ENCODE assay signal across 19 cellular contexts in genomic region chr4:6008092-6008551, GRCh38. TPM values are rescaled to one million over a fixed set of nuclear protein-coding genes. Genes with fewer than 3 reads are reported as not detected.
DNase-seq lines count a peak whose midpoint lies in the region; TF ChIP-seq lines count a peak whose summit lies in the region.
"Had no signal": no experiment of that assay in that cellular context is flagged by ENCODE, and none has a peak within 500 bp of the region (broad histone marks: within the 10 kb centered on the region; RNA-seq: fewer than 3 reads in every experiment).

No MANE protein-coding gene starts in this region.

- no peak overlapping the region for H3K27ac Mint-ChIP-seq in glutamatergic neuron (ENCODE audit: unreplicated experiment)
- H3K27ac Mint-ChIP-seq: activated CD4-positive, alpha-beta T cell treated with anti-CD3 and anti-CD28 coated beads, Interleukin-2, amount 10 ng/mL, durations not matched to agents 7 days and 5 days; dendritic cell treated with granulocyte-macrophage colony-stimulating factor and Interleukin-4, amounts not matched to agents 40 ng/mL and 50 ng/mL, for 4 days had no signal

- peaks cover 3% of the 10 kb centered on the region; the same call in 1 of the 2 replicates for H3K4me1 ChIP-seq in HUES48 (ENCODE audit: control insufficient read depth, insufficient read depth, low read length)
- no peaks in the 10 kb centered on the region for H3K4me1 ChIP-seq in osteoblast (ENCODE audit: insufficient read depth, low read length)
- H3K4me1 ChIP-seq: breast epithelium, pancreas, SJCRH30 had no signal

- no peak overlapping the region for H3K27ac ChIP-seq in HUES48 (ENCODE audit: low read depth, low read length)
- H3K27ac ChIP-seq in osteoblast (ENCODE audit: low read depth, low read length) = no peak overlapping the region
- H3K27ac ChIP-seq in RWPE1 = no peak overlapping the region
- H3K27ac ChIP-seq: breast epithelium, esophagus muscularis mucosa, pancreas, SJCRH30, thyroid gland had no signal

- CTCF ChIA-PET in RWPE1 (lab: Yijun Ruan, JAX) = no interaction called here

- peaks cover 5% of the 10 kb centered on the region for H3K9me3 Mint-ChIP-seq in glutamatergic neuron (ENCODE audit: unreplicated experiment)
- H3K9me3 Mint-ChIP-seq: activated CD4-positive, alpha-beta T cell treated with anti-CD3 and anti-CD28 coated beads, Interleukin-2, amount 10 ng/mL, durations not matched to agents 7 days and 5 days; dendritic cell treated with granulocyte-macrophage colony-stimulating factor and Interleukin-4, amounts not matched to agents 40 ng/mL and 50 ng/mL, for 4 days had no signal

- no peak for TF ChIP-seq CTCF in glutamatergic neuron (IDR thresholded peaks at IDR 0.05; ENCODE audit: partially characterized antibody, unreplicated experiment)
- no peak for TF ChIP-seq CTCF in osteoblast (IDR thresholded peaks at IDR 0.05; ENCODE audit: extremely low read depth, low read depth, low read length)
- no peak for TF ChIP-seq CTCF in GM20000 (IDR thresholded peaks at IDR 0.05; ENCODE audit: extremely low read depth, missing control alignments)
- TF ChIP-seq CTCF in RWPE1 (conservative IDR thresholded peaks at IDR 0.05; ENCODE audit: low read depth) = no peak

- peak overlapping the region; percentile 5; the same call in 1 of the 2 replicates for H3K4me3 ChIP-seq in HUES48 (ENCODE audit: low read depth, low read length)
- H3K4me3 ChIP-seq in osteoblast (ENCODE audit: insufficient read depth, low read length) = no peak overlapping the region
- H3K4me3 ChIP-seq: breast epithelium, esophagus muscularis mucosa, pancreas, SJCRH30, thyroid gland had no signal

- peaks cover 32% of the 10 kb centered on the region for H3K27me3 ChIP-seq in HUES48 (ENCODE audit: control insufficient read depth, insufficient read depth, low read length)
- peaks cover 4% of the 10 kb centered on the region for H3K27me3 ChIP-seq in osteoblast (ENCODE audit: insufficient read depth, low read length)
- H3K27me3 ChIP-seq: SJCRH30, thyroid gland had no signal

- no peak overlapping the region for H3K4me3 Mint-ChIP-seq in glutamatergic neuron (ENCODE audit: unreplicated experiment)
- H3K4me3 Mint-ChIP-seq: activated CD4-positive, alpha-beta T cell treated with anti-CD3 and anti-CD28 coated beads, Interleukin-2, amount 10 ng/mL, durations not matched to agents 7 days and 5 days; dendritic cell treated with granulocyte-macrophage colony-stimulating factor and Interleukin-4, amounts not matched to agents 40 ng/mL and 50 ng/mL, for 4 days had no signal

- H3K27me3 Mint-ChIP-seq in glutamatergic neuron (ENCODE audit: unreplicated experiment) = peaks cover 13% of the 10 kb centered on the region

- no peaks in the 10 kb centered on the region for H3K9me3 ChIP-seq in HUES48 (ENCODE audit: control insufficient read depth, insufficient read depth, low read length)
- H3K9me3 ChIP-seq in osteoblast (ENCODE audit: low read depth, low read length) = no peaks in the 10 kb centered on the region
- H3K9me3 ChIP-seq: breast epithelium, esophagus muscularis mucosa, pancreas, SJCRH30, thyroid gland had no signal

- H2AFZ ChIP-seq in osteoblast (ENCODE audit: low read length) = no peak overlapping the region

- peaks cover 12% of the 10 kb centered on the region for H3K4me1 Mint-ChIP-seq in glutamatergic neuron (ENCODE audit: low read depth, unreplicated experiment)
- H3K4me1 Mint-ChIP-seq: activated CD4-positive, alpha-beta T cell treated with anti-CD3 and anti-CD28 coated beads, Interleukin-2, amount 10 ng/mL, durations not matched to agents 7 days and 5 days had no signal

- H3K4me2 ChIP-seq in osteoblast (ENCODE audit: insufficient read depth, low read length) = no peak overlapping the region

- no peaks in the 10 kb centered on the region for H3K36me3 ChIP-seq in HUES48 (ENCODE audit: control insufficient read depth, insufficient read depth, low read length)
- H3K36me3 ChIP-seq in osteoblast (ENCODE audit: insufficient read depth, low read length) = no peaks in the 10 kb centered on the region
- H3K36me3 ChIP-seq: breast epithelium, esophagus muscularis mucosa, pancreas, SJCRH30, thyroid gland had no signal

- H3K79me2 ChIP-seq in osteoblast (ENCODE audit: insufficient read depth, low read length) = no peaks in the 10 kb centered on the region

- POLR2A ChIA-PET in RWPE1 (lab: Yijun Ruan, JAX; ENCODE audit: low non-redundant PET) = no interaction called here

- no peak overlapping the region for H3K9ac ChIP-seq in HUES48 (ENCODE audit: low read depth, low read length)

- no peaks in the 10 kb centered on the region for H4K20me1 ChIP-seq in osteoblast (ENCODE audit: insufficient read depth, low read length)

- DNase-seq in DMS53 treated with DMSO at 0.1 percent for 48 hours (lab: John Stamatoyannopoulos, UW; ENCODE audit: unreplicated experiment) = peak; percentile 65
- DNase-seq in glutamatergic neuron = peak; percentile 49
- peak; percentile 58 for DNase-seq in osteoblast (ENCODE audit: insufficient read length, low spot score, missing footprints)
- DNase-seq in hypothalamus (lab: John Stamatoyannopoulos, UW) = no peak
- DNase-seq in GM20000 (ENCODE audit: low spot score) = no peak
- DNase-seq in RWPE1 (ENCODE audit: low spot score) = no peak
- DNase-seq: activated CD4-positive, alpha-beta T cell treated with anti-CD3 and anti-CD28 coated beads, Interleukin-2, amount 10 ng/mL, durations not matched to agents 7 days and 5 days; Karpas-422; NCI-H446 treated with DMSO at 0.1 percent for 48 hours; SJCRH30; T1000; thyroid gland had no signal

- peaks cover 5% of the 10 kb centered on the region for H3K36me3 Mint-ChIP-seq in glutamatergic neuron (ENCODE audit: unreplicated experiment)

RNA-seq across cellular contexts. Expression of gene C4orf50, which starts 10.1 kb away (rescaled TPM):
- total RNA-seq in glutamatergic neuron (ENCODE audit: unreplicated experiment) = 0.56 TPM
- total RNA-seq in osteoblast = not detected in 2 replicates
- total RNA-seq: Daoy, SJCRH30, skeletal muscle tissue had no signal

Comparison
In these comparisons a context has a peak if more than half of its experiments do, and no peak if none do; other contexts are left out.
1. DNase-seq: peak in DMS53 treated with DMSO at 0.1 percent for 48 hours (single experiment), glutamatergic neuron (single experiment) and osteoblast (single experiment); none in hypothalamus (0 of 51), GM20000 (single experiment) and RWPE1 (single experiment).